Comparison of ENCODE assay signal across 8 cellular contexts in the genomic region with DNA sequence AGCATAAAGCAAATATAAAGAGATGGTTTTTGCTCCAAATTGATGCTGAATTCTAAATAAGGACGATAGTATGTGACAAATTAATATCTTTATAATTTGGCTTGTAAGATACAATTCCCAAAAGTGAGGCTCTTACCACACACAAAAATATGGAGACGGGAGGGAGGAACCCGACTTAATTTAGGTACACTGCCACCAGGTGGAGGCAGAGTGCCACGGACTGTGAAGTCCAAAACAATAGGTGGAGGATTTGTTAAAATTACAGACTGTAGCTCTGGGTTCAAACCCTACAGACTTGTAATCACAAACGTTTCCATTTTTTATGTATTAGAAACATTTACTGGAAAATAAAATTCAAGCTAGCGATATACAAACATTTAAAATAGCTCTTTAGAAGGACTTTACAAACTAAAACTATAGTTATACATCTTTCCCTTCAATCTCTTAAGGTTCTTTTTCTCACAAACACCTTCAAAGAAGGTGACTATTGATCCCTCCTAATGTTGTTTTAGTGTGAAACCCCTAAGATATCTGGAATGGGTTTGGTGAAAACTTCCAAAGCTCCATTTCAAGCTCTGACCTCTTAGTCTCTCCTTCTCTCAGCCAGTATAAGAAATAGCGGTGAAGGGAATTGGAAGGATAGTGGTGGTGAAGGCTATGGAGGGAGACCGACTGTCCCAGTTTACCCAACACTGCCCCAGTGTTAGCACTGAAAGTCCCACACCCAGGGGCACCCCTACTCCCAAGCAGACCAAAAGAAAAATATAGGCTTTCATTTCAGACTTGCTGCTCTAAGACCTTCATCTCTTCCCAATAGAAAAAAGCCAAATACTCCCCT.
A peak's percentile ranks its signal among the peaks of the same experiment; 100 is the strongest.
DNase-seq lines count a peak whose midpoint lies in the region; ATAC-seq and TF ChIP-seq lines count a peak whose summit lies in the region.

No MANE protein-coding gene starts in this region.

- no peaks in the 10 kb centered on the region for H3K36me3 ChIP-seq in lower lobe of right lung

- no peak overlapping the region for H3K4me3 ChIP-seq in lower lobe of right lung

- ATAC-seq in lower lobe of right lung (peak; percentile 83), HG03565 (IDR thresholded peaks at IDR 0.05; ENCODE audit: unreplicated experiment) (no peak)

- TF ChIP-seq CTCF in lower lobe of right lung (IDR thresholded peaks at IDR 0.05) = peak; percentile 78

- H3K27me3 ChIP-seq in lower lobe of right lung (ENCODE audit: low read depth) = no peaks in the 10 kb centered on the region

- H3K27ac ChIP-seq in lower lobe of right lung = no peak overlapping the region

- intact Hi-C loops in lower lobe of right lung (cut with DNase I) = no loop called here

- H3K4me1 ChIP-seq in lower lobe of right lung = peaks cover 5% of the 10 kb centered on the region

- no peaks in the 10 kb centered on the region for H3K9me3 ChIP-seq in lower lobe of right lung

- peak; percentile 74 for DNase-seq in AG20443 (ENCODE audit: low spot score)
- DNase-seq in HCEC 1CT = peak; percentile 66
- peak; percentile 62 to 89 for DNase-seq in NCI-H526 (lab: John Stamatoyannopoulos, UW)
- peak; percentile 72 to 78 for DNase-seq in activated CD4-positive, alpha-beta T cell treated with anti-CD3 and anti-CD28 coated beads, Interleukin-2, amount 50 U/mL, for 48 hours
- DNase-seq in ecto neural progenitor cell (ENCODE audit: low spot score) = peak; percentile 68
- DNase-seq in lower lobe of right lung = peak; percentile 81
- peak; percentile 36 for DNase-seq in stimulated activated CD8-positive, alpha-beta memory T cell treated with anti-CD3 and anti-CD28 coated beads, Interleukin-15, amount 100 ng/mL, for 24 hours (ENCODE audit: low read depth)
